ENCODE assay signal across 22 cellular contexts in genomic region chr11:11444800-11445126, GRCh38.
DNase-seq lines count a peak whose midpoint lies in the region; ATAC-seq, FAIRE-seq and TF ChIP-seq lines count a peak whose summit lies in the region.
"Had no signal": no experiment of that assay in that cellular context is flagged by ENCODE, and none has a peak within 500 bp of the region (broad histone marks: within the 10 kb centered on the region; RNA-seq: fewer than 3 reads in every experiment).

No MANE protein-coding gene starts in this region.

- no peaks in the 10 kb centered on the region for H3K9me3 ChIP-seq in IMR-90 (ENCODE audit: control insufficient read depth, insufficient read depth, low read length)
- no peaks in the 10 kb centered on the region for H3K9me3 ChIP-seq in astrocyte (ENCODE audit: insufficient read depth, low read depth, low read length)
- no peaks in the 10 kb centered on the region for H3K9me3 ChIP-seq in esophagus squamous epithelium
- no peaks in the 10 kb centered on the region for H3K9me3 ChIP-seq in CD8-positive, alpha-beta T cell (ENCODE audit: low read length)
- no peaks in the 10 kb centered on the region for H3K9me3 ChIP-seq in smooth muscle cell (replicated peaks; ENCODE audit: low read depth)
- H3K9me3 ChIP-seq: heart right ventricle, psoas muscle had no signal

- no TSS peak for BruUV-seq in IMR-90 (replicated peaks; lab: Mats Ljungman, UMichigan)

- FAIRE-seq in astrocyte (lab: Jason Lieb, UNC) = no peak
- FAIRE-seq: small intestine had no signal

- H3K27me3 Mint-ChIP-seq in astrocyte (ENCODE audit: low read depth, unreplicated experiment) = peaks cover 28% of the 10 kb centered on the region
- H3K27me3 Mint-ChIP-seq in CD8-positive, alpha-beta T cell (ENCODE audit: low read depth) = peaks cover 6% of the 10 kb centered on the region
- H3K27me3 Mint-ChIP-seq in naive thymus-derived CD8-positive, alpha-beta T cell = peaks cover 1 to 14% (median 5%) of the 10 kb centered on the region in 5 donors
- H3K27me3 Mint-ChIP-seq: stimulated activated memory B cell treated with anti-CD40 and anti-IgM and Interleukin-4, amounts not matched to agents 10 μg/mL and 1 μg/mL and 100 μg/mL, for 72 hours had no signal

- TF ChIP-seq RAD21 in IMR-90 (IDR thresholded peaks at IDR 0.05; ENCODE audit: low read length) = no peak

- no peak overlapping the region for H3K4me3 Mint-ChIP-seq in astrocyte (ENCODE audit: unreplicated experiment)
- no peak overlapping the region for H3K4me3 Mint-ChIP-seq in CD8-positive, alpha-beta T cell
- H3K4me3 Mint-ChIP-seq in naive thymus-derived CD8-positive, alpha-beta T cell = no peak overlapping the region
- H3K4me3 Mint-ChIP-seq: activated naive CD4-positive, alpha-beta T cell treated with anti-CD3 and anti-CD28 coated beads for 36 hours; CD4-positive, alpha-beta memory T cell; stimulated activated memory B cell treated with anti-CD40 and anti-IgM and Interleukin-4, amounts not matched to agents 10 μg/mL and 1 μg/mL and 100 μg/mL, for 72 hours had no signal

- peaks cover 10% of the 10 kb centered on the region for H3K4me1 ChIP-seq in IMR-90 (ENCODE audit: control insufficient read depth, insufficient read depth, low read length)
- peaks cover 8% of the 10 kb centered on the region for H3K4me1 ChIP-seq in astrocyte (ENCODE audit: insufficient read depth, low read length)
- H3K4me1 ChIP-seq in esophagus squamous epithelium = peaks cover 0 to 23% (median 11%) of the 10 kb centered on the region in 3 donors
- H3K4me1 ChIP-seq in rectal smooth muscle tissue (ENCODE audit: control insufficient read depth, insufficient read depth, low read length) = peaks cover 15% of the 10 kb centered on the region
- no peaks in the 10 kb centered on the region for H3K4me1 ChIP-seq in CD8-positive, alpha-beta T cell (ENCODE audit: insufficient read depth, low read length)
- no peaks in the 10 kb centered on the region for H3K4me1 ChIP-seq in smooth muscle cell (ENCODE audit: low read depth)

- dilution Hi-C loops in IMR-90 (cut with HindIII; ENCODE audit: low sequenced_read_pairs, unreplicated experiment) = no loop called here

- H2BK20ac ChIP-seq in IMR-90 (ENCODE audit: low read depth, low read length) = no peak overlapping the region

- H2AFZ ChIP-seq in IMR-90 (replicated peaks; ENCODE audit: low read length, poor library complexity) (no peak overlapping the region), astrocyte (ENCODE audit: low read depth, low read length) (no peak overlapping the region), smooth muscle cell (ENCODE audit: low read depth) (no peak overlapping the region)

- peaks cover 6% of the 10 kb centered on the region for H3K36me3 Mint-ChIP-seq in astrocyte (ENCODE audit: low read depth, unreplicated experiment)
- H3K36me3 Mint-ChIP-seq in CD8-positive, alpha-beta T cell = no peaks in the 10 kb centered on the region
- no peaks in the 10 kb centered on the region for H3K36me3 Mint-ChIP-seq in naive thymus-derived CD8-positive, alpha-beta T cell
- H3K36me3 Mint-ChIP-seq: CD4-positive, alpha-beta memory T cell; stimulated activated memory B cell treated with anti-CD40 and anti-IgM and Interleukin-4, amounts not matched to agents 10 μg/mL and 1 μg/mL and 100 μg/mL, for 72 hours had no signal

- H3K4me1 Mint-ChIP-seq in astrocyte (ENCODE audit: low read depth, unreplicated experiment) = peaks cover 4% of the 10 kb centered on the region
- H3K4me1 Mint-ChIP-seq in CD8-positive, alpha-beta T cell (ENCODE audit: low read depth) = no peaks in the 10 kb centered on the region
- H3K4me1 Mint-ChIP-seq in naive thymus-derived CD8-positive, alpha-beta T cell = peaks cover 0 to 2% (median 0%) of the 10 kb centered on the region in 4 donors
- H3K4me1 Mint-ChIP-seq: CD4-positive, alpha-beta memory T cell; stimulated activated memory B cell treated with anti-CD40 and anti-IgM and Interleukin-4, amounts not matched to agents 10 μg/mL and 1 μg/mL and 100 μg/mL, for 72 hours had no signal

- 40% methylated on average over 2 of the region's 5 CpGs; no CpG with 5 or more reads in 1 of the 2 experiments for WGBS in IMR-90 (ENCODE audit: extremely low coverage in 2 of 2, insufficient read length in 1 of 2), 2 experiments
- 23 to 33% methylated on average over 4 to 5 of the region's 5 CpGs for WGBS in esophagus squamous epithelium, 2 donors
- WGBS in smooth muscle cell (ENCODE audit: low lambda C conversion rate) = 72% methylated on average over 5 of the region's 5 CpGs

- no peak overlapping the region for H4K5ac ChIP-seq in IMR-90 (ENCODE audit: low read depth, low read length)

- no peak overlapping the region for H2BK5ac ChIP-seq in IMR-90 (ENCODE audit: low read depth, low read length, poor library complexity, severe bottlenecking)

- no peak overlapping the region for H4K8ac ChIP-seq in IMR-90 (ENCODE audit: low read depth in 2 of 2, low read length in 2 of 2)

- H3K4me3 ChIP-seq in IMR-90 (ENCODE audit: insufficient read depth, low read depth, low read length) (no peak overlapping the region), astrocyte (ENCODE audit: insufficient read depth, low read depth, low read length) (no peak overlapping the region), esophagus squamous epithelium (no peak overlapping the region), rectal smooth muscle tissue (ENCODE audit: low read length) (no peak overlapping the region), smooth muscle cell (no peak overlapping the region)
- no peak overlapping the region for H3K4me3 ChIP-seq in CD8-positive, alpha-beta T cell (ENCODE audit: low read depth, low read length)
- H3K4me3 ChIP-seq: heart right ventricle, psoas muscle had no signal

- H3K27me3 ChIP-seq in IMR-90 (ENCODE audit: control insufficient read depth, insufficient read depth, low read length) (peaks cover 2% of the 10 kb centered on the region; the same call in 1 of the 2 replicates), astrocyte (ENCODE audit: insufficient read depth, low read length) (peaks cover 15% of the 10 kb centered on the region), esophagus squamous epithelium (no peaks in the 10 kb centered on the region), rectal smooth muscle tissue (ENCODE audit: control insufficient read depth, insufficient read depth, low read length) (no peaks in the 10 kb centered on the region), smooth muscle cell (ENCODE audit: low read depth) (no peaks in the 10 kb centered on the region)
- no peaks in the 10 kb centered on the region for H3K27me3 ChIP-seq in CD8-positive, alpha-beta T cell (ENCODE audit: insufficient read depth, low read length)
- H3K27me3 ChIP-seq: heart right ventricle had no signal

- peak overlapping the region; percentile 10; the same call in 1 of the 2 replicates for H4K91ac ChIP-seq in IMR-90 (ENCODE audit: insufficient read depth, low read depth, low read length)

- H3K9ac ChIP-seq in IMR-90 (ENCODE audit: low read depth, low read length) = no peak overlapping the region
- H3K9ac ChIP-seq in astrocyte (ENCODE audit: low read length) = no peak overlapping the region
- H3K9ac ChIP-seq in rectal smooth muscle tissue (ENCODE audit: low read length) = no peak overlapping the region
- H3K9ac ChIP-seq in smooth muscle cell (ENCODE audit: low read depth) = no peak overlapping the region

- ATAC-seq in IMR-90 (ENCODE audit: low read depth) = peak; percentile 56
- ATAC-seq in HG03097 (IDR thresholded peaks at IDR 0.05; ENCODE audit: low FRiP score, unreplicated experiment) = no peak
- ATAC-seq in CD8-positive, alpha-beta T cell = no peak
- no peak for ATAC-seq in naive thymus-derived CD8-positive, alpha-beta T cell
- ATAC-seq: stimulated activated memory B cell treated with anti-CD40 and anti-IgM and Interleukin-4, amounts not matched to agents 10 μg/mL and 1 μg/mL and 100 μg/mL, for 72 hours had no signal

- no peak overlapping the region for H2AK9ac ChIP-seq in IMR-90 (replicated peaks; ENCODE audit: low read depth, low read length, poor library complexity)

- H2AK5ac ChIP-seq in IMR-90 (ENCODE audit: low read depth, low read length) = peak overlapping the region; percentile 18; the same call in 1 of the 2 replicates

- no peak overlapping the region for H3K56ac ChIP-seq in IMR-90 (ENCODE audit: extremely low read depth, insufficient read depth, low read length)

- no peaks in the 10 kb centered on the region for H3K79me1 ChIP-seq in IMR-90 (ENCODE audit: low read depth in 1 of 2, low read length in 2 of 2)

- no peaks in the 10 kb centered on the region for H3F3A ChIP-seq in smooth muscle cell (ENCODE audit: low read depth)

- DNase-seq in IMR-90 (no peak), astrocyte (ENCODE audit: low read depth) (no peak), esophagus squamous epithelium (lab: John Stamatoyannopoulos, UW) (no peak), smooth muscle cell (lab: John Stamatoyannopoulos, UW; ENCODE audit: unreplicated experiment) (no peak)
- DNase-seq in CD8-positive, alpha-beta T cell = no peak
- DNase-seq in naive thymus-derived CD8-positive, alpha-beta T cell = no peak
- DNase-seq: activated CD4-positive, alpha-beta T cell treated with anti-CD3 and anti-CD28 coated beads for 1 hour; activated naive CD4-positive, alpha-beta T cell treated with anti-CD3 and anti-CD28 coated beads for 36 hours; activated T-cell treated with anti-CD3 and anti-CD28 coated beads, Interleukin-2, amount 50 U/mL, for 48 hours; CD4-positive, alpha-beta memory T cell; cortex of kidney; DMS153; GDM1; heart right ventricle; midbrain; NCI-H1694 treated with DMSO at 0.1 percent for 48 hours; psoas muscle; small intestine; SW 1271 had no signal

- H3K36me3 ChIP-seq in IMR-90 (ENCODE audit: control insufficient read depth, insufficient read depth, low read length) (no peaks in the 10 kb centered on the region), astrocyte (ENCODE audit: insufficient read depth, low read length) (no peaks in the 10 kb centered on the region), esophagus squamous epithelium (no peaks in the 10 kb centered on the region), rectal smooth muscle tissue (ENCODE audit: control insufficient read depth, insufficient read depth, low read length) (no peaks in the 10 kb centered on the region), smooth muscle cell (ENCODE audit: low read depth) (no peaks in the 10 kb centered on the region)
- H3K36me3 ChIP-seq in CD8-positive, alpha-beta T cell (ENCODE audit: insufficient read depth, low read length) = no peaks in the 10 kb centered on the region

- intact Hi-C loops in IMR-90 (cut with micrococcal nuclease) (no loop called here), esophagus squamous epithelium (cut with DNase I) (no loop called here)
- intact Hi-C loops in CD8-positive, alpha-beta T cell (cut with DNase I, micrococcal nuclease) = no loop called here

- H3K27ac ChIP-seq in IMR-90 (ENCODE audit: insufficient read depth, low read length) (peak overlapping the region; percentile 42; the same call in 1 of the 2 replicates), astrocyte (ENCODE audit: low read depth, low read length) (no peak overlapping the region), esophagus squamous epithelium (peak overlapping the region in 3 of 4 donors; percentile 7 to 64 (median 57)), rectal smooth muscle tissue (ENCODE audit: low read depth, low read length) (peak overlapping the region; percentile 77), smooth muscle cell (ENCODE audit: low read depth) (no peak overlapping the region)
- H3K27ac ChIP-seq in CD8-positive, alpha-beta T cell (ENCODE audit: low read depth, low read length) = no peak overlapping the region
- H3K27ac ChIP-seq: psoas muscle had no signal

- TF ChIP-seq POLR2A in IMR-90 (IDR thresholded peaks at IDR 0.05; ENCODE audit: low read depth, low read length) (no peak), esophagus squamous epithelium (IDR thresholded peaks at IDR 0.05) (no peak)

- in situ Hi-C loops in IMR-90 (cut with MboI; ENCODE audit: low sequenced_read_pairs) = no loop called here

- no peak overlapping the region for H3K23ac ChIP-seq in IMR-90 (ENCODE audit: low read depth, low read length)

- peaks cover 3% of the 10 kb centered on the region for H3K9me3 Mint-ChIP-seq in astrocyte (ENCODE audit: unreplicated experiment)
- H3K9me3 Mint-ChIP-seq in CD8-positive, alpha-beta T cell = no peaks in the 10 kb centered on the region
- H3K9me3 Mint-ChIP-seq in naive thymus-derived CD8-positive, alpha-beta T cell = no peaks in the 10 kb centered on the region
- H3K9me3 Mint-ChIP-seq: activated naive CD4-positive, alpha-beta T cell treated with anti-CD3 and anti-CD28 coated beads for 36 hours; CD4-positive, alpha-beta memory T cell had no signal

- H3K4me2 ChIP-seq in IMR-90 (ENCODE audit: low read depth, low read length) (peak overlapping the region; percentile 8; the same call in 1 of the 2 replicates), astrocyte (ENCODE audit: low read length) (peak overlapping the region; percentile 33), smooth muscle cell (no peak overlapping the region)

- peaks cover 7% of the 10 kb centered on the region; the same call in 1 of the 2 replicates for H3K9me1 ChIP-seq in IMR-90 (ENCODE audit: insufficient read depth, low read length)

- CTCF ChIA-PET in IMR-90 (lab: Yijun Ruan, JAX) = no interaction called here
- CTCF ChIA-PET in CD8-positive, alpha-beta T cell (lab: Charles Lee) = no interaction called here

- TF ChIP-seq CTCF in IMR-90 (conservative IDR thresholded peaks at IDR 0.05; ENCODE audit: low read depth, low read length) = no peak
- no peak for TF ChIP-seq CTCF in astrocyte (IDR thresholded peaks at IDR 0.05; ENCODE audit: insufficient read depth, low read depth, low read length)
- TF ChIP-seq CTCF in esophagus squamous epithelium (IDR thresholded peaks at IDR 0.05) = no peak
- no peak for TF ChIP-seq CTCF in CD8-positive, alpha-beta T cell (IDR thresholded peaks at IDR 0.05)
- no peak for TF ChIP-seq CTCF in smooth muscle cell (IDR thresholded peaks at IDR 0.05; ENCODE audit: borderline replicate concordance, insufficient read depth, poor library complexity, severe bottlenecking)

- peak overlapping the region; percentile 53; the same call in 1 of the 2 replicates for H3K18ac ChIP-seq in IMR-90 (ENCODE audit: low read depth, low read length)

- H3K79me2 ChIP-seq in astrocyte (ENCODE audit: insufficient read depth, low read length) = no peaks in the 10 kb centered on the region
- H3K79me2 ChIP-seq in smooth muscle cell (ENCODE audit: low read depth) = no peaks in the 10 kb centered on the region

- H2BK15ac ChIP-seq in IMR-90 (ENCODE audit: low read depth, low read length) = peak overlapping the region; percentile 10; the same call in 1 of the 3 replicates

- H3K4ac ChIP-seq in IMR-90 (ENCODE audit: low read depth, low read length) = peak overlapping the region; percentile 49

- POLR2A ChIA-PET in IMR-90 (lab: Charles Lee; ENCODE audit: unreplicated experiment) = no interaction called here
- POLR2A ChIA-PET in CD8-positive, alpha-beta T cell (lab: Charles Lee) = no interaction called here
- POLR2A ChIA-PET in naive thymus-derived CD8-positive, alpha-beta T cell (lab: Charles Lee) = no interaction called here

- H3K14ac ChIP-seq in IMR-90 (replicated peaks; ENCODE audit: low read depth, low read length) = no peak overlapping the region

- no peak overlapping the region for H3K27ac Mint-ChIP-seq in astrocyte (ENCODE audit: unreplicated experiment)
- H3K27ac Mint-ChIP-seq in CD8-positive, alpha-beta T cell = no peak overlapping the region
- H3K27ac Mint-ChIP-seq in naive thymus-derived CD8-positive, alpha-beta T cell = no peak overlapping the region
- H3K27ac Mint-ChIP-seq: activated naive CD4-positive, alpha-beta T cell treated with anti-CD3 and anti-CD28 coated beads for 36 hours; CD4-positive, alpha-beta memory T cell; stimulated activated memory B cell treated with anti-CD40 and anti-IgM and Interleukin-4, amounts not matched to agents 10 μg/mL and 1 μg/mL and 100 μg/mL, for 72 hours had no signal

- H2BK120ac ChIP-seq in IMR-90 (ENCODE audit: low read depth, low read length) = no peak overlapping the region

- H4K20me1 ChIP-seq in IMR-90 (ENCODE audit: insufficient read depth, low read length) (no peaks in the 10 kb centered on the region), astrocyte (ENCODE audit: insufficient read depth, low read length) (no peaks in the 10 kb centered on the region), smooth muscle cell (ENCODE audit: low read depth) (no peaks in the 10 kb centered on the region)

Comparison
In these comparisons a context has a peak if more than half of its experiments do, and no peak if none do; other contexts are left out.
1. H3K27ac ChIP-seq: peak in IMR-90 (single experiment), esophagus squamous epithelium (3 of 4) and rectal smooth muscle tissue (single experiment); none in astrocyte (single experiment), CD8-positive, alpha-beta T cell (single experiment) and smooth muscle cell (single experiment).